ENCODE assay signal across 18 cellular contexts in genomic region chr4:177558995-177559394, GRCh38.
"Had no signal": no experiment of that assay in that cellular context is flagged by ENCODE, and none has a peak within 500 bp of the region (broad histone marks: within the 10 kb centered on the region; RNA-seq: fewer than 3 reads in every experiment).

No MANE protein-coding gene starts in this region.

- H3K27ac Mint-ChIP-seq: activated T-helper 1 cell treated with anti-CD3 and anti-CD28 coated beads, Interleukin-12 subunit alpha, Interleukin-12 subunit beta, Interleukin-2, Interleukin-4 antibody, amounts not matched to agents 30 ng/mL and 10 ng/mL and 1 ng/mL, durations not matched to agents 14 hours and 24 hours and 36 hours; naive B cell had no signal

- H3K4me3 Mint-ChIP-seq: activated T-helper 1 cell treated with anti-CD3 and anti-CD28 coated beads, Interleukin-12 subunit alpha, Interleukin-12 subunit beta, Interleukin-2, Interleukin-4 antibody, amounts not matched to agents 30 ng/mL and 10 ng/mL and 1 ng/mL, durations not matched to agents 14 hours and 24 hours and 36 hours; central memory CD8-positive, alpha-beta T cell; naive B cell had no signal

- ATAC-seq: activated CD4-positive, CD25-positive, alpha-beta regulatory T cell treated with anti-CD3 and anti-CD28 coated beads, Interleukin-2, amount 50 U/mL, for 24 hours; left lobe of liver had no signal

- H3K36me3 Mint-ChIP-seq: naive B cell had no signal

- DNase-seq: activated CD4-positive, alpha-beta T cell treated with anti-CD3 and anti-CD28 coated beads, Interleukin-2, amount 50 U/mL, for 1 hour; anterior cingulate cortex; brain microvascular endothelial cell; cortex of kidney; effector CD8-positive, alpha-beta T cell; foreskin fibroblast; islet precursor cell; naive B cell; stimulated activated CD4-positive, alpha-beta T cell treated with anti-CD3 and anti-CD28 coated beads, Interleukin-1b, Interleukin-23, amount 100 ng/mL, for 48 hours; stomach; testis had no signal

- H3K9me3 Mint-ChIP-seq: activated T-helper 1 cell treated with anti-CD3 and anti-CD28 coated beads, Interleukin-12 subunit alpha, Interleukin-12 subunit beta, Interleukin-2, Interleukin-4 antibody, amounts not matched to agents 30 ng/mL and 10 ng/mL and 1 ng/mL, durations not matched to agents 14 hours and 24 hours and 36 hours; central memory CD8-positive, alpha-beta T cell; naive B cell had no signal

- H3K27ac ChIP-seq: brain microvascular endothelial cell, neutrophil, parathyroid adenoma, stomach, testis, upper lobe of left lung had no signal

- H3K4me3 ChIP-seq: stomach, testis, upper lobe of left lung had no signal

- H2AFZ ChIP-seq: parathyroid adenoma had no signal

- H3K36me3 ChIP-seq: brain microvascular endothelial cell, neutrophil, stomach, upper lobe of left lung had no signal

- H3K4me1 ChIP-seq: parathyroid adenoma, stomach, testis, upper lobe of left lung had no signal

- H3K27me3 ChIP-seq: brain microvascular endothelial cell, neutrophil, stomach, testis, upper lobe of left lung had no signal

- H3K79me2 ChIP-seq: parathyroid adenoma had no signal

- H3K4me1 Mint-ChIP-seq: central memory CD8-positive, alpha-beta T cell; naive B cell had no signal

- H3K9me3 ChIP-seq: neutrophil, stomach, testis, upper lobe of left lung had no signal

- H3K27me3 Mint-ChIP-seq: central memory CD8-positive, alpha-beta T cell; naive B cell had no signal
